Comparison of ENCODE assay signal across 8 cellular contexts in the genomic region with DNA sequence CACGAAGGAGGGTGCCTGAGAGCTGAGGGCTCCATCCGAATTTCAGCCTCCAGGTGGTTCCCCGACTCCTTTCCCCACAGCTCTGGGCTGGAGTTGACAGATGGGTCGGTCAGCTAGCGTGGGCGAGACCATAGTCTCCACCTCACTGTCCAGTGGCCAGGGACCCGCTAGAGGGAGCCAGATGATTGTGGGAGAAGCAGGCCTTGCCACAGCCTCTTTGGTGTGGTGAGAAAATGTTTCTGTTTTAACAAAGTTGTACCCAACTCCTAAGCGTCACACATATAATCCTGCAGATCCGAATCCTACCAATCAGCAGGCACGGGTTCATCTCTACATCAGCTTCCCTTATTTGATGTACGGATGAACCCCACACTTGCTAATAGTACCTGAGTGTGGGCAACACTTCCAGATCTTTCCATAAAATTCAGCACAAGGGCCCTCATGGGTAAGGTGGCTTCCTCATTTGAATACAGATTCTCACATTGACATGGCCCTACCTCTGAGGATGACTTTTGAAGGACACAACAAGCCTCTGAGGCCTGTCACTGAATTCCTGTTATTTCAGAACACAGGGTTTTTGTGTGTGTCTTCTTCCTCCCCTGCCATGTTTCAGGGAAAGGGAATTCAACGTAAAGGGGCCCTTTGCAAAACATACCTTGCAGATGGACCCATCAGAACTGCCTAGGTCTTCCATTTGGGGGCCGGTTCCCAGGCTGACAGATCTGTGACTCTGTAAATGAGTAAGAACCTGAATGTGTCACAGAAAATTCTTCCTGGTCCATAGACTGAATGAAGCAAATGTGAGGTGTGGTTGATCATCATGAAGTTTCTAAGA.
DNase-seq lines count a peak whose midpoint lies in the region; ATAC-seq lines count a peak whose summit lies in the region.

No MANE protein-coding gene starts in this region.

- peaks cover 4% of the 10 kb centered on the region for H3K36me3 Mint-ChIP-seq in central memory CD8-positive, alpha-beta T cell (ENCODE audit: insufficient read depth)

- ATAC-seq in GM18858 (IDR thresholded peaks at IDR 0.05; ENCODE audit: unreplicated experiment) (peak; percentile 55), HG03045 (IDR thresholded peaks at IDR 0.05; ENCODE audit: unreplicated experiment) (peak; percentile 80)
- ATAC-seq in activated CD4-positive, CD25-positive, alpha-beta regulatory T cell treated with anti-CD3 and anti-CD28 coated beads, Interleukin-2, amount 50 U/mL, for 24 hours = peak; percentile 73
- peak; percentile 86 for ATAC-seq in central memory CD8-positive, alpha-beta T cell (replicated peaks; ENCODE audit: extremely low read depth, poor library complexity, severe bottlenecking)

- H3K27me3 Mint-ChIP-seq in central memory CD8-positive, alpha-beta T cell = no peaks in the 10 kb centered on the region

- H3K4me3 Mint-ChIP-seq in central memory CD8-positive, alpha-beta T cell = peak overlapping the region; percentile 21

- H3K9me3 Mint-ChIP-seq in central memory CD8-positive, alpha-beta T cell = no peaks in the 10 kb centered on the region

- H3K27ac Mint-ChIP-seq in central memory CD8-positive, alpha-beta T cell (ENCODE audit: low read depth) = peak overlapping the region; percentile 93

- DNase-seq in AG08396 (ENCODE audit: low spot score) (peak; percentile 87), NCI-H2196 (lab: John Stamatoyannopoulos, UW; ENCODE audit: unreplicated experiment) (peak; percentile 79), left kidney (ENCODE audit: low read depth, low spot score) (peak; percentile 96)
- DNase-seq in central memory CD8-positive, alpha-beta T cell (ENCODE audit: low spot score in 2 of 2) = peak; percentile 63 to 74
- DNase-seq in stimulated activated CD4-positive, alpha-beta T cell treated with anti-CD3 and anti-CD28 coated beads, Interleukin-4, amount 100 ng/mL, for 24 hours = peak; percentile 82

- H3K4me1 Mint-ChIP-seq in central memory CD8-positive, alpha-beta T cell = peaks cover 39% of the 10 kb centered on the region

Comparison
In these comparisons a context has a peak if more than half of its experiments do, and no peak if none do; other contexts are left out.
1. Peak in every context shown above with its lines: DNase-seq and ATAC-seq.